In the genomic region with DNA sequence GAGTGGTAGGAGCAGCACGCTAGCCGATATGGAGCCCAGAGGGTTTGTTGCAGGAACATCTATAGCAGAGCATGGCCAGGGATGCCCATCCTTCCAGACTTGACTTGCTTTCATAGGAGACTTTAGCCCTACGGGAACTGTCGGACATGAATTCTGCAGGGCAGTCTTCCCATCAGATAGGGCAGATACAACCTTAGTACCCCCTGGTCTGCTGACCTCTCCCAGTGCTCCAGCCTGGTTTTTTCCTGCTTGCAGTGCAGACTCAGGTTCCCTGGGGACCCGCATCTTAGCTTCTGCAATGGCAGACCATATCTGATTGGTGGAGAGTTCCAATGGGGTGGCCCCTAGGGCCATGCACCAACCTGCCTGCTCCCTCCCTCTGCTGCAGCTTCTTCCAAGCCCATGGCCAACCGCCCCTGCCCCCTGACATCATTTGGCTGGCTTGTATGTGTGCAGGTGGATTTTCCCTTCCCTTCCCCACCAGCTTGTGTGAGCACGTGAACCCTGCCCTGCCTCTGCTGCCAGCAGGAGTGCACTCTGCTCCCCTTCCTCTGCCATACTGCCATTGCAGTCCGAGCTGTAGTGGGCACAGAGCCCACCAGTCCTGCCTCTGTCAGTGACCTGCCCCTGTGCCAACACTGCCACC, we compare ENCODE assay signal across 9 cellular contexts. TPM values are rescaled to one million over a fixed set of nuclear protein-coding genes. Genes with fewer than 3 reads are reported as not detected.
"Had no signal": no experiment of that assay in that cellular context is flagged by ENCODE, and none has a peak within 500 bp of the region (broad histone marks: within the 10 kb centered on the region; RNA-seq: fewer than 3 reads in every experiment).

No MANE protein-coding gene starts in this region.

RNA-seq across cellular contexts. Expression of a gene that starts 30.8 kb away (rescaled TPM):
- total RNA-seq: LHCN-M2, MCF 10A, NCI-H460, OCI-LY7, PC-9, Right ventricle myocardium superior, SJSA1 had no signal
- polyA plus RNA-seq: SK-N-SH had no signal

RNA-seq across cellular contexts. Expression of a gene that starts 40.6 kb away (rescaled TPM):
- total RNA-seq: LHCN-M2, MCF 10A, NCI-H460, OCI-LY7, PC-9, Right ventricle myocardium superior, RPMI7951, SJSA1 had no signal
- polyA plus RNA-seq: SK-N-SH had no signal
